ENCODE assay signal across 8 cellular contexts in the genomic region with DNA sequence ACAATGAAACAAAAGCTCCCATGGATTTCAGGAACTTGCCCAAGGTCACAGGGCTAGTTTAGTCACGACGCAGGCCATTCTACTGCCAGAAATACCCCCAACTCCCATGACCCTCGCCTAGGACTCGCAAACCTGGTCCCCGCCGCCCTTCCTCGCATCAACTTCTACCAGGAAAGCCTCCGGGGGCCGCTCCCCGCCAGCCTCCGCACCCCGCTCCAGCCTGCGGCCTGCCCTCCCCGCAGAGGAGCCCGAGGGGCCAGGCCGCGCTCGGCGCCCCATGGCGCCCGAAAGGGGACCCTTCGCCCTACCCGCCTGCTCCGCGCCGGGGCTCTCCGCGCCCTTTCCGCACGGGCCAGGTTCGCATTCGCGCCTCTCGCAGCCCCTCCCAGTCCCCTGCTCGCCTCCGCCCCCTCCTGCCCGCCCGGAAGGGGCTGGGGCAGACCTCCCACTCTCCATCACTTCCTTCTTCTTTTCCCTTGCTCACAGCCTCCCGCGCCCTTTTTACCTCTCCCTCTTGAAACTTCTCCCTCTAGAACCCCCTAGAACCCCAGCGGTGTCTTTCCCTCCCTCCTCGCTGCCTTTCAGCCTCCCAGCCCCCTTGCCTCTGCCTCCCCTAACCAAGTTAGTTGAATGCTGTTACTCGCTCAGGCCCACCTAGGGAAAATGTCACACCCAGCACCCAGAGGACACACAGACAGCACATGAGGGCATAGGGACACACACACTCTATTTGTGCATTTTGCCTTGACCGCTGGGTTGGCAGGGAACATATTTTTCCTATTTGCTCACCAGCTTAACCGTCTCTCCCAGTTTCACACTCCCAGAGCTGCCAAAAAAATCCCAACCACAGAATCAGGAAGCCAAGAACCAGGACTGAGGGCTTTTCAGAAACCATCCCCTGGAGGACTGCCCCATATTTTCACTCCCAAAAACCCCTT. TPM values are rescaled to one million over a fixed set of nuclear protein-coding genes. Genes with fewer than 3 reads are reported as not detected.
DNase-seq lines count a peak whose midpoint lies in the region; ATAC-seq and TF ChIP-seq lines count a peak whose summit lies in the region.

A gene (minus strand): TSS at position 368 of the 938 bp plus-strand sequence. CDS start 949 bp downstream, outside the sequence.

- no peaks in the 10 kb centered on the region for H3K9me3 Mint-ChIP-seq in activated naive CD4-positive, alpha-beta T cell treated with anti-CD3 and anti-CD28 coated beads for 36 hours

- H3K4me3 Mint-ChIP-seq in activated naive CD4-positive, alpha-beta T cell treated with anti-CD3 and anti-CD28 coated beads for 36 hours, result peak within 1 kb of the TSS; percentile 95

- peak within 1 kb of the TSS; percentile 96 for H3K27ac Mint-ChIP-seq in activated naive CD4-positive, alpha-beta T cell treated with anti-CD3 and anti-CD28 coated beads for 36 hours

- H3K4me3 ChIP-seq in BE2C (ENCODE audit: low read depth, low read length), result 0 out of 2 replicates have a peak within 1 kb of the TSS, but pooled peaks have one; percentile 8
- peak within 1 kb of the TSS; percentile 57 for H3K4me3 ChIP-seq in ovary
- H3K4me3 ChIP-seq in thoracic aorta, result peak within 1 kb of the TSS; percentile 73

- no peaks in the 10 kb centered on the region for H3K27me3 ChIP-seq in BE2C
- H3K27me3 ChIP-seq in ovary, result no peaks in the 10 kb centered on the region
- no peaks in the 10 kb centered on the region for H3K27me3 ChIP-seq in thoracic aorta (replicated peaks; ENCODE audit: insufficient read depth)

- TF ChIP-seq POLR2A in ovary (IDR thresholded peaks at IDR 0.05), result peak; percentile 71

- DNase-seq in BE2C (peak; percentile 9), GM19238 (ENCODE audit: insufficient read length, low spot score) (peak; percentile 58), SK-MEL-5 (ENCODE audit: low read depth, low spot score) (peak; percentile 51), glomerular visceral epithelial cell (ENCODE audit: extremely low spot score) (peak; percentile 85), ovary (peak; percentile 83 to 86 (median 85)), thoracic aorta (ENCODE audit: low spot score) (no peak)
- peak; percentile 84 for DNase-seq in activated naive CD4-positive, alpha-beta T cell treated with anti-CD3 and anti-CD28 coated beads for 36 hours

- TF ChIP-seq EP300 in ovary (IDR thresholded peaks at IDR 0.05), result no peak

- no peaks in the 10 kb centered on the region for H3K27me3 Mint-ChIP-seq in activated naive CD4-positive, alpha-beta T cell treated with anti-CD3 and anti-CD28 coated beads for 36 hours (ENCODE audit: low read depth)

- H3K27ac ChIP-seq in ovary, result peak within 1 kb of the TSS; percentile 93 to 98
- H3K27ac ChIP-seq in thoracic aorta, result peak within 1 kb of the TSS; percentile 98 to 99

- in situ Hi-C loops in SK-MEL-5 (cut with HindIII; ENCODE audit: low pct_unique_long_range_greater_than_20kb, low sequenced_read_pairs), result no loop called here

- no peaks in the 10 kb centered on the region for H3K9me3 ChIP-seq in BE2C
- no peaks in the 10 kb centered on the region for H3K9me3 ChIP-seq in ovary
- H3K9me3 ChIP-seq in thoracic aorta, result no peaks in the 10 kb centered on the region

- peaks cover 46% of the 10 kb centered on the region for H3K36me3 Mint-ChIP-seq in activated naive CD4-positive, alpha-beta T cell treated with anti-CD3 and anti-CD28 coated beads for 36 hours (ENCODE audit: low read depth)

- no peaks in the 10 kb centered on the region for H3K4me1 ChIP-seq in BE2C
- H3K4me1 ChIP-seq in ovary (ENCODE audit: insufficient read depth), result peaks cover 23% of the 10 kb centered on the region
- H3K4me1 ChIP-seq in thoracic aorta (ENCODE audit: control insufficient read depth in 1 of 2, low read depth in 2 of 2), result peaks cover 41 to 49% of the 10 kb centered on the region in 2 donors

- CTCF ChIA-PET in activated naive CD4-positive, alpha-beta T cell treated with anti-CD3 and anti-CD28 coated beads for 36 hours (lab: Charles Lee), result interaction anchor here (1.1 to 3.0 kb wide), 4 partner anchors 20 to 99 kb away, joined by 3 to 27 read pairs (median 4); no protein-coding TSS in a partner anchor

- intact Hi-C loops in activated naive CD4-positive, alpha-beta T cell treated with anti-CD3 and anti-CD28 coated beads for 36 hours (cut with micrococcal nuclease), result loop anchor here (5.0 kb wide), 1 partner anchor 1725 kb away; no protein-coding TSS in a partner anchor
- intact Hi-C loops in ovary (cut with DNase I), result loop anchor here in 2 of 4 donors (5.0 to 10.0 kb wide), 2 partner anchors 92 to 1150 kb away; a partner anchor contains a TSS

- 1% methylated on average over 44 to 45 of the region's 45 CpGs for WGBS in ovary, 3 donors

- TF ChIP-seq CTCF in BE2C (IDR thresholded peaks at IDR 0.05; ENCODE audit: low read depth, low read length), result no peak
- peak in 1 of 3 donors; percentile 16 for TF ChIP-seq CTCF in ovary (IDR thresholded peaks at IDR 0.05)
- TF ChIP-seq CTCF in thoracic aorta (IDR thresholded peaks at IDR 0.05), result no peak

- peak; percentile 56 for ATAC-seq in HG03442 (IDR thresholded peaks at IDR 0.05; ENCODE audit: unreplicated experiment)
- ATAC-seq in thoracic aorta (ENCODE audit: insufficient number of reproducible peaks, low FRiP score, low read depth), result peak; percentile 77

- H3K4me1 Mint-ChIP-seq in activated naive CD4-positive, alpha-beta T cell treated with anti-CD3 and anti-CD28 coated beads for 36 hours (ENCODE audit: low read depth), result peaks cover 34% of the 10 kb centered on the region

- H3K36me3 ChIP-seq in BE2C, result no peaks in the 10 kb centered on the region
- H3K36me3 ChIP-seq in ovary, result no peaks in the 10 kb centered on the region
- no peaks in the 10 kb centered on the region for H3K36me3 ChIP-seq in thoracic aorta

RNA-seq across cellular contexts. Expression of the gene that starts here (rescaled TPM):
- polyA plus RNA-seq in BE2C (2012; ENCODE audit: insufficient read depth, insufficient read length, low read depth), result 11.3 TPM
- 30.6 and 37.0 TPM in 2 replicates for total RNA-seq in SK-MEL-5 (2014; rRNA removed; shearing (Covaris generic))
- polyA plus RNA-seq in SK-MEL-5 (2015; cell fraction: cytosol; rRNA removed), result 32.0 and 35.0 TPM in 2 replicates
- polyA plus RNA-seq in SK-MEL-5 (2015; cell fraction: nucleus; rRNA removed), result 68.8 and 87.3 TPM in 2 replicates
- 100 to 1,000 TPM; 116 to 117 TPM for total RNA-seq in activated naive CD4-positive, alpha-beta T cell treated with anti-CD3 and anti-CD28 coated beads for 36 hours
- total RNA-seq in ovary, result 10 to 100 TPM; 17.0 to 47.2 (median 36.3) TPM
- 10 to 100 TPM; 21.2 to 69.3 TPM for polyA plus RNA-seq in ovary
- 10 to 100 TPM; 76.0 to 92.3 TPM for total RNA-seq in thoracic aorta

Comparison
In these comparisons a context has a peak if more than half of its experiments do, and no peak if none do; other contexts are left out.
1. H3K4me3 ChIP-seq: peak in every context shown above with its lines; median percentile 73 in thoracic aorta; 57 in ovary; 8 in BE2C.